16 cellular contexts compared by ENCODE assay signal in the genomic region with DNA sequence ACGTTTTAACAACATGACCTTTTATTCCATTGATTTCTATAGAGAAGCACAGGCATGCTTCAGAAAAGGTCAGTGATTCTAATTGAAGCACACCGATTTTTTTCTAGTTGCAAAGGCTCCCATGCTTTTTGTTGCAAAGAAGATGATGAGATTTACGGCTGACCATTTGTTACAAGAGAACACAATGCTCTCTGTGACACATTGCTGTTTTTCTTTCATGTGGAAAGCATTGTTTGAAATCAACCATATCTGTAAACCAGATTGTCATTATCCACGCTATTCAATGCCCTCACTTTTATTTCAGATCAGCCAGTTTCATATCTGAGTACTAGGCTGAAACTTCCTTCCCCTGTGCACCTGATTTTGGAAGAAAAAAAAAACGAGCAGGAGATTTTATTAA.
DNase-seq lines count a peak whose midpoint lies in the region; ATAC-seq, FAIRE-seq and TF ChIP-seq lines count a peak whose summit lies in the region.
"Had no signal": no experiment of that assay in that cellular context is flagged by ENCODE, and none has a peak within 500 bp of the region (broad histone marks: within the 10 kb centered on the region; RNA-seq: fewer than 3 reads in every experiment).

No MANE protein-coding gene starts in this region.

- DNase-seq in D721Med (ENCODE audit: insufficient read length, low spot score) (no peak), adrenal gland (no peak), medulla oblongata (ENCODE audit: extremely low spot score) (peak; percentile 52), gastrocnemius medialis (no peak)
- DNase-seq: BE2C; CD4-positive, alpha-beta T cell; DMS53; H7; Kasumi-1; MM.1S; NCI-H1092 treated with DMSO at 0.1 percent for 48 hours; NK-92 treated with Interleukin-12 subunit alpha and Interleukin-12 subunit beta, amount 100 ng/mL, for 24 hours; SHP77 treated with DMSO at 0.1 percent for 48 hours had no signal

- peak; percentile 38 for FAIRE-seq in D721Med (lab: Jason Lieb, UNC)

- H3K36me3 ChIP-seq in adrenal gland (replicated peaks in 1 of 2) (no peaks in the 10 kb centered on the region), gastrocnemius medialis (no peaks in the 10 kb centered on the region)
- H3K36me3 ChIP-seq: BE2C had no signal

- TF ChIP-seq CTCF in D721Med (IDR thresholded peaks at IDR 0.05; ENCODE audit: insufficient read depth, missing control alignments) (no peak), adrenal gland (IDR thresholded peaks at IDR 0.05) (no peak), gastrocnemius medialis (IDR thresholded peaks at IDR 0.05 in 4 of 5, conservative IDR thresholded peaks at IDR 0.05 in 1 of 5) (no peak)

- H3K27ac ChIP-seq in adrenal gland (peak overlapping the region in 3 of 5 donors; percentile 18 to 48 (median 43)), gastrocnemius medialis (peak overlapping the region in 3 of 4 donors; percentile 21 to 31 (median 24))

- in situ Hi-C loops in gastrocnemius medialis (cut with MboI; ENCODE audit: low sequenced_read_pairs in 4 of 4): loop anchor here in 1 of 4 donors (10.0 kb wide), 1 partner anchor 58 kb away; no protein-coding TSS in a partner anchor

- intact Hi-C loops in adrenal gland (cut with DNase I): no loop called here
- intact Hi-C loops in gastrocnemius medialis (cut with DNase I; ENCODE audit: low total_unique reads): no loop called here

- TF ChIP-seq POLR2A in adrenal gland (IDR thresholded peaks at IDR 0.05) (no peak), gastrocnemius medialis (IDR thresholded peaks at IDR 0.05) (no peak)

- H3K9me3 ChIP-seq in adrenal gland (replicated peaks in 1 of 3) (no peaks in the 10 kb centered on the region), gastrocnemius medialis (no peaks in the 10 kb centered on the region)
- H3K9me3 ChIP-seq: BE2C had no signal

- H3K27me3 ChIP-seq in adrenal gland (no peaks in the 10 kb centered on the region), gastrocnemius medialis (no peaks in the 10 kb centered on the region)
- H3K27me3 ChIP-seq: BE2C had no signal

- H3K4me1 ChIP-seq in adrenal gland (replicated peaks in 1 of 2) (peaks cover 32 to 38% of the 10 kb centered on the region in 2 donors), gastrocnemius medialis (no peaks in the 10 kb centered on the region)
- H3K4me1 ChIP-seq: BE2C had no signal

- ATAC-seq in gastrocnemius medialis (no peak), GM19397 (IDR thresholded peaks at IDR 0.05; ENCODE audit: unreplicated experiment) (no peak), GM21825 (IDR thresholded peaks at IDR 0.05; ENCODE audit: unreplicated experiment) (no peak), HG02840 (IDR thresholded peaks at IDR 0.05; ENCODE audit: low FRiP score, unreplicated experiment) (no peak)

- 27 to 43% (median 38%) methylated on average over 5 of the region's 5 CpGs for WGBS in adrenal gland, 4 donors

- H3K4me3 ChIP-seq in adrenal gland: no peak overlapping the region
- H3K4me3 ChIP-seq in gastrocnemius medialis: no peak overlapping the region
